32 cellular contexts compared by ENCODE assay signal in the genomic region with DNA sequence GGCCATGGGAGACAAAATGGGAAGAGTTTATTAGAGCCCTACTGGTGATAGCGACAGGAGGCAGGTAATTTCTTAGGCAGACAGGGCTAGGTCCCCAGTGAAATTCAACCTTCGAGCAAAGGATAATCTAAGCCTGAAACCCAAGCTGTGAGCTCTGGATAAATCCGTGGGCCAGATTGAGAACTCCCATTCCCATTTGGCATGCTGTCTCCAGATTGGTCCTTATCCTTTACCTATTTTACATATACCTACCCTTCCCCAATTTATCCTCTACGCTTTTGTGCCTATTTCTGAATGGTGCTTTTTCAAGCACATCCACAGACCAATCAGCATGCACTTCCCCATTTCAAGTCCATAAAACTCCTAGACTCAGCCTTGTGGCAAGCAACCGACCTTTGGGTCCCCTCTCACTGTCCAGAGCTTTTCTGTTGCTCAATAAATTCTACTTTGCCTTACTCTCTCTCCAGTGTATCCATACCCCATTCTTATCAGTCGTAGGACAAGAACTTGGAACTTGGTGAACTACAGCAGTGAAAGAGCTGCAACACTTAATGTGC.
"Had no signal": no experiment of that assay in that cellular context is flagged by ENCODE, and none has a peak within 500 bp of the region (broad histone marks: within the 10 kb centered on the region; RNA-seq: fewer than 3 reads in every experiment).

No MANE protein-coding gene starts in this region.

- H3K27me3 ChIP-seq: adrenal gland, body of pancreas, brain microvascular endothelial cell, breast epithelium had no signal

- H3K9me3 ChIP-seq: adrenal gland, body of pancreas, breast epithelium had no signal

- FAIRE-seq: astrocyte, colon had no signal

- H3K27ac ChIP-seq: adrenal gland, body of pancreas, brain microvascular endothelial cell, breast epithelium, WERI-Rb-1 had no signal

- DNase-seq: activated CD4-positive, alpha-beta memory T cell treated with anti-CD3 and anti-CD28 coated beads, Interleukin-2, amount 10 ng/mL, durations not matched to agents 7 days and 5 days; activated CD4-positive, alpha-beta T cell treated with anti-CD3 and anti-CD28 coated beads for 1 hour; activated CD4-positive, alpha-beta T cell treated with anti-CD3 and anti-CD28 coated beads for 36 hours; activated CD4-positive, alpha-beta T cell treated with anti-CD3 and anti-CD28 coated beads for 48 hours; activated CD4-positive, alpha-beta T cell treated with anti-CD3 and anti-CD28 coated beads, Interleukin-2, amount 10 ng/mL, durations not matched to agents 7 days and 5 days; activated CD4-positive, alpha-beta T cell treated with anti-CD3 and anti-CD28 coated beads, Interleukin-2, amount 50 U/mL, for 48 hours; activated CD4-positive, CD25-positive, alpha-beta regulatory T cell; activated CD8-positive, alpha-beta memory T cell treated with anti-CD3 and anti-CD28 coated beads for 24 hours; activated CD8-positive, alpha-beta memory T cell treated with anti-CD3 and anti-CD28 coated beads, Interleukin-2, amount 10 ng/mL, durations not matched to agents 7 days and 5 days; activated CD8-positive, alpha-beta memory T cell treated with anti-CD3 and anti-CD28 coated beads, Interleukin-2, amount 50 U/mL, for 48 hours; activated CD8-positive, alpha-beta T cell treated with anti-CD3 and anti-CD28 coated beads, Interleukin-2, amount 10 ng/mL, durations not matched to agents 7 days and 5 days; activated effector memory CD4-positive, alpha-beta T cell treated with Interleukin-2 at 50 U/mL for 16 hours; activated gamma-delta T cell; activated naive CD4-positive, alpha-beta T cell treated with anti-CD3 and anti-CD28 coated beads for 36 hours; activated naive CD4-positive, alpha-beta T cell treated with anti-CD3 and anti-CD28 coated beads, Interleukin-2, amount 50 U/mL, for 16 hours; activated naive CD8-positive, alpha-beta T cell treated with anti-CD3 and anti-CD28 coated beads for 36 hours; activated T-cell treated with anti-CD3 and anti-CD28 coated beads, Interleukin-2, amount 50 U/mL, for 24 hours; activated T-cell treated with anti-CD3 and anti-CD28 coated beads, Interleukin-2, amount 50 U/mL, for 48 hours; adrenal gland; amniotic stem cell; aorta; body of pancreas; brain microvascular endothelial cell; central memory CD4-positive, alpha-beta T cell; T-helper 17 cell; WERI-Rb-1 had no signal

- H3K36me3 ChIP-seq: adrenal gland, brain microvascular endothelial cell, breast epithelium, WERI-Rb-1 had no signal

- H3K4me3 ChIP-seq: adrenal gland, body of pancreas, breast epithelium had no signal

- ATAC-seq: activated CD4-positive, alpha-beta T cell treated with anti-CD3 and anti-CD28 coated beads for 36 hours; activated CD4-positive, CD25-positive, alpha-beta regulatory T cell treated with anti-CD3 and anti-CD28 coated beads, Interleukin-2, amount 50 U/mL, for 24 hours; activated CD8-positive, alpha-beta memory T cell treated with anti-CD3 and anti-CD28 coated beads, Interleukin-2, amount 10 ng/mL, durations not matched to agents 7 days and 5 days; activated CD8-positive, alpha-beta T cell treated with anti-CD3 and anti-CD28 coated beads, Interleukin-2, amount 10 ng/mL, durations not matched to agents 7 days and 5 days; activated naive CD4-positive, alpha-beta T cell treated with anti-CD3 and anti-CD28 coated beads, Interleukin-2, amount 50 U/mL, for 72 hours; body of pancreas; T-helper 17 cell; WTC11 had no signal

- H3K4me1 ChIP-seq: adrenal gland, body of pancreas, breast epithelium had no signal
